In genomic region chr3:112459750-112460149, GRCh38 we compare ENCODE assay signal across 12 cellular contexts. TPM values are rescaled to one million over a fixed set of nuclear protein-coding genes. Genes with fewer than 3 reads are reported as not detected.
DNase-seq lines count a peak whose midpoint lies in the region; ATAC-seq and TF ChIP-seq lines count a peak whose summit lies in the region.
"Had no signal": no experiment of that assay in that cellular context is flagged by ENCODE, and none has a peak within 500 bp of the region (broad histone marks: within the 10 kb centered on the region; RNA-seq: fewer than 3 reads in every experiment).

No MANE protein-coding gene starts in this region.

- H3K27ac ChIP-seq in psoas muscle (no peak overlapping the region), PC-9 (no peak overlapping the region)

- H3K4me2 ChIP-seq in PC-9 = no peak overlapping the region
- H3K4me2 ChIP-seq: smooth muscle cell had no signal

- H3K4me3 ChIP-seq in GM08714 (ENCODE audit: low read length) (peak overlapping the region; percentile 43; the same call in 1 of the 2 replicates), psoas muscle (no peak overlapping the region), PC-9 (no peak overlapping the region)
- H3K4me3 ChIP-seq: smooth muscle cell had no signal

- BruUV-seq in PC-9 (replicated peaks; lab: Mats Ljungman, UMichigan) = no TSS peak

- no peak for DNase-seq in activated naive CD4-positive, alpha-beta T cell treated with anti-CD3 and anti-CD28 coated beads, Interleukin-2, amount 50 U/mL, for 72 hours (ENCODE audit: low spot score in 2 of 2)
- no peak for DNase-seq in SK-N-DZ (ENCODE audit: low spot score)
- no peak for DNase-seq in psoas muscle
- no peak for DNase-seq in stimulated activated naive CD4-positive, alpha-beta T cell (lab: John Stamatoyannopoulos, UW)
- DNase-seq in PC-9 = no peak
- DNase-seq: COR-L47; NCI-H1105; stimulated activated naive CD4-positive, alpha-beta T cell treated with Interleukin-2 at 50 U/mL for 16 hours had no signal

- H2AFZ ChIP-seq in PC-9 = no peak overlapping the region

- H3K79me2 ChIP-seq in PC-9 (ENCODE audit: low read depth) = no peaks in the 10 kb centered on the region

- H3K36me3 ChIP-seq in psoas muscle (ENCODE audit: insufficient read depth in 1 of 2, low read depth in 1 of 2) (no peaks in the 10 kb centered on the region), PC-9 (ENCODE audit: low read depth) (no peaks in the 10 kb centered on the region)

- CTCF ChIA-PET in PC-9 (lab: Charles Lee) = no interaction called here

- no peak for TF ChIP-seq CTCF in psoas muscle (IDR thresholded peaks at IDR 0.05)
- TF ChIP-seq CTCF in PC-9 (conservative IDR thresholded peaks at IDR 0.05) = no peak

- WGBS in psoas muscle, 3 donors = 28 to 41% (median 33%) methylated on average over 1 of the region's 1 CpG

- H3K27ac Mint-ChIP-seq in activated naive CD4-positive, alpha-beta T cell treated with anti-CD3 and anti-CD28 coated beads, Interleukin-2, amount 50 U/mL, for 72 hours = peak overlapping the region in 1 of 2 donors; percentile 94

- H3K9me2 ChIP-seq in PC-9 (ENCODE audit: insufficient read depth) = no peaks in the 10 kb centered on the region

- H3K36me3 Mint-ChIP-seq in activated naive CD4-positive, alpha-beta T cell treated with anti-CD3 and anti-CD28 coated beads, Interleukin-2, amount 50 U/mL, for 72 hours = peaks cover 18 to 43% of the 10 kb centered on the region in 2 donors

- POLR2A ChIA-PET in PC-9 (lab: Charles Lee; ENCODE audit: unreplicated experiment) = no interaction called here

- peaks cover 13 to 16% of the 10 kb centered on the region in 2 donors for H3K9me3 Mint-ChIP-seq in activated naive CD4-positive, alpha-beta T cell treated with anti-CD3 and anti-CD28 coated beads, Interleukin-2, amount 50 U/mL, for 72 hours

- ATAC-seq in GM19351 (IDR thresholded peaks at IDR 0.05; ENCODE audit: unreplicated experiment) (peak; percentile 41), HG03066 (IDR thresholded peaks at IDR 0.05; ENCODE audit: low read depth, unreplicated experiment) (peak; percentile 36), psoas muscle (no peak)
- peak; percentile 46 to 79 for ATAC-seq in activated naive CD4-positive, alpha-beta T cell treated with anti-CD3 and anti-CD28 coated beads, Interleukin-2, amount 50 U/mL, for 72 hours

- H3K27me3 ChIP-seq in psoas muscle (ENCODE audit: insufficient read depth in 3 of 3, low read length in 2 of 3) (no peaks in the 10 kb centered on the region), PC-9 (ENCODE audit: insufficient read depth, low read depth) (no peaks in the 10 kb centered on the region)

- H4K20me1 ChIP-seq in PC-9 (ENCODE audit: insufficient read depth) = no peaks in the 10 kb centered on the region

- H3K4me1 ChIP-seq in psoas muscle = no peaks in the 10 kb centered on the region
- no peaks in the 10 kb centered on the region for H3K4me1 ChIP-seq in PC-9 (replicated peaks; ENCODE audit: insufficient read depth)

- intact Hi-C loops in psoas muscle (cut with DNase I) (no loop called here), PC-9 (cut with micrococcal nuclease; ENCODE audit: unreplicated experiment) (no loop called here)

- H3F3A ChIP-seq in PC-9 (ENCODE audit: insufficient read depth, low read depth) = no peaks in the 10 kb centered on the region

- H3K9me3 ChIP-seq in psoas muscle = peaks cover 2% of the 10 kb centered on the region
- H3K9me3 ChIP-seq in PC-9 (ENCODE audit: insufficient read depth, low read depth) = no peaks in the 10 kb centered on the region

RNA-seq across cellular contexts. Expression of gene BTLA, which starts 39.5 kb away (rescaled TPM):
- 10 to 100 TPM; 25.5 to 38.0 TPM for total RNA-seq in activated naive CD4-positive, alpha-beta T cell treated with anti-CD3 and anti-CD28 coated beads, Interleukin-2, amount 50 U/mL, for 72 hours
- not detected in 2 replicates for polyA plus RNA-seq in SK-N-DZ (2014; cell fraction: cytosol; rRNA removed)
- polyA plus RNA-seq in SK-N-DZ (2014; cell fraction: nucleus; rRNA removed) = not detected in 2 replicates
- total RNA-seq in psoas muscle (under 1 TPM in 2 of 4 donors, not detected in 2; 0.13 to 0.32 TPM), PC-9 (2021) (not detected in 2 replicates)
- polyA plus RNA-seq in psoas muscle = under 1 TPM; 0.01 to 0.14 (median 0.06) TPM
- total RNA-seq: smooth muscle cell had no signal
- polyA plus RNA-seq: smooth muscle cell had no signal

Comparison
In these comparisons a context has a peak if more than half of its experiments do, and no peak if none do; other contexts are left out.
1. ATAC-seq: peak in GM19351 (single experiment), HG03066 (single experiment) and activated naive CD4-positive, alpha-beta T cell treated with anti-CD3 and anti-CD28 coated beads, Interleukin-2, amount 50 U/mL, for 72 hours (2 of 2); none in psoas muscle (0 of 4).
2. RNA of gene BTLA, which starts 39.5 kb away (total RNA-seq): 25.5 to 38.0 TPM in activated naive CD4-positive, alpha-beta T cell treated with anti-CD3 and anti-CD28 coated beads, Interleukin-2, amount 50 U/mL, for 72 hours; 0.13 to 0.32 TPM in psoas muscle and not detected in PC-9; every median in the first group is over 10 times any median in the second.